ENCODE assay signal across 2 cellular contexts in genomic region chr4:177495626-177496025, GRCh38. TPM values are rescaled to one million over a fixed set of nuclear protein-coding genes. Genes with fewer than 3 reads are reported as not detected.
A peak's percentile ranks its signal among the peaks of the same experiment; 100 is the strongest.
DNase-seq lines count a peak whose midpoint lies in the region; FAIRE-seq and TF ChIP-seq lines count a peak whose summit lies in the region.
"Not testable (repeated sequence)": the region's sequence is repeated elsewhere in the genome, so short reads cannot be mapped to it uniquely, and the experiment has no call there.

No MANE protein-coding gene starts in this region.

- DNase-seq in kidney (peak; percentile 57), posterior vena cava (ENCODE audit: low spot score) (peak; percentile 61)

- H3K9me3 ChIP-seq in kidney (ENCODE audit: control insufficient read depth in 1 of 2, low read length in 2 of 2) = not testable (repeated sequence)

- not testable (repeated sequence) for H3K4me1 ChIP-seq in kidney (ENCODE audit: control insufficient read depth in 1 of 2, insufficient read depth in 1 of 2, low read depth in 1 of 2, low read length in 2 of 2)

- intact Hi-C loops in kidney (cut with DNase I); posterior vena cava (cut with DNase I): not testable (repeated sequence)

- not testable (repeated sequence) for H3K4me3 ChIP-seq in kidney (ENCODE audit: low read length in 2 of 2)

- not testable (repeated sequence) for H3K27ac ChIP-seq in kidney (ENCODE audit: low read depth in 2 of 2, low read length in 2 of 2)

- not testable (repeated sequence) for TF ChIP-seq CTCF in kidney (IDR thresholded peaks at IDR 0.05; ENCODE audit: borderline replicate concordance, extremely low read depth, insufficient read depth)

- not testable (repeated sequence) for FAIRE-seq in kidney (lab: Jason Lieb, UNC)

- not testable (repeated sequence) for H3K9ac ChIP-seq in kidney (ENCODE audit: low read length in 2 of 2)

- not testable (repeated sequence) for H3K36me3 ChIP-seq in kidney (ENCODE audit: control insufficient read depth in 1 of 2, insufficient read depth in 2 of 2, low read length in 2 of 2)

RNA-seq across cellular contexts. Expression of gene AGA, which starts 53.4 kb away (rescaled TPM):
- total RNA-seq in kidney (23.0 TPM), posterior vena cava (10 to 100 TPM in 1 of 2 donors, 1 to 10 TPM in 1; 7.4 to 15.0 TPM)
- 23.6 TPM for polyA plus RNA-seq in kidney (ENCODE audit: insufficient read depth, low read depth, low replicate concordance)
